Comparison of ENCODE assay signal across 9 cellular contexts in the genomic region with DNA sequence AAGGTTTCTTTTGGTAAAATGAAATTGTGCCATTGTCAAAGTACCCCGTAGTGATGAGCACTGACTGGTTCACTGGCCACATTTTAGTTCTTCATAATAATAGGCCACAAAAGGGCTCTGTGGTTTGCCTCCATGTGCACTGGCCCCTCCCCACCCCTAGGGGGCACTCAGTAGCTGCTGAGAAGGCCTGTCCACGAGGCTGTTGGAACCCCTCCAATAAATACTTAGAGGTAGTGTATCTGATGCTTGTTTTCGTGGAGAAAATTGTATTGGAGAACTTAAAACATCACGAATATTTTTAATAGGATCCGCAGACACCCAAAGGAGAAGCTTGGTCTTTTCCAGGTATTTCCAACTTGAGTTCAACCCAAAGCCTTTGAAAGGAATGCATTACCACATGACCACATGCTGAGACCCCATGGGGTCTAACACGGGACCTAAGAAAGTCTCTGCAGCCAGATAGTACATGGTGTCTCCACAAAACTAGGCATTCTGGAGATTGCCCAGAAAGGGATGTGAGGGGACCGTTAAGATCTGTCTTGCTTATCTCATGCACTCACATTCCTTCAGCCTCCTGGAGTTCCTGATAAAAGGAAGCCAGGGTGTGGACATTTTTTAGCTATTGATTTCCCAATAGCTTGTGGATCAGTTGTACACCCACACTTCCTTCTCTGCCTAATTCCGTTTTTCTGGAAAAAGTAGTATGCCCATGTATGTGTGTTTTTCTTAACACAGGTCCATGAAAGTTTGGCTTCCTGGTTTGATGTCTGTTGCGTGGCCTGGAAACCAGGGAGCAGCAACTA. TPM values are rescaled to one million over a fixed set of nuclear protein-coding genes. Genes with fewer than 3 reads are reported as not detected.
A peak's percentile ranks its signal among the peaks of the same experiment; 100 is the strongest.
DNase-seq lines count a peak whose midpoint lies in the region; ATAC-seq and TF ChIP-seq lines count a peak whose summit lies in the region.
"Had no signal": no experiment of that assay in that cellular context is flagged by ENCODE, and none has a peak within 500 bp of the region (broad histone marks: within the 10 kb centered on the region; RNA-seq: fewer than 3 reads in every experiment).

No MANE protein-coding gene starts in this region.

- no peak overlapping the region for H4K8ac ChIP-seq in neuronal stem cell (ENCODE audit: low read depth, low read length)

- H3K9ac ChIP-seq in neuronal stem cell (ENCODE audit: low read depth, low read length, poor library complexity), result no peak overlapping the region

- no peaks in the 10 kb centered on the region for H3K27me3 ChIP-seq in GM23338 (ENCODE audit: insufficient read depth)
- no peaks in the 10 kb centered on the region for H3K27me3 ChIP-seq in neuronal stem cell (ENCODE audit: control insufficient read depth in 3 of 3, insufficient read depth in 3 of 3, low read depth in 1 of 3, low read length in 3 of 3)

- H3K4me1 ChIP-seq in GM23338 (ENCODE audit: insufficient read depth) (peaks cover 4% of the 10 kb centered on the region; the same call in 1 of the 2 replicates), neuronal stem cell (ENCODE audit: control insufficient read depth in 2 of 2, insufficient read depth in 1 of 2, low read depth in 1 of 2, low read length in 2 of 2) (no peaks in the 10 kb centered on the region)

- no peak overlapping the region for H2AK5ac ChIP-seq in neuronal stem cell (ENCODE audit: low read depth, low read length)

- H3K27ac Mint-ChIP-seq in GM23338, result no peak overlapping the region
- H3K27ac Mint-ChIP-seq: dendritic cell treated with granulocyte-macrophage colony-stimulating factor and Interleukin-4, amounts not matched to agents 40 ng/mL and 50 ng/mL, for 4 days had no signal

- no peak overlapping the region for H2BK120ac ChIP-seq in neuronal stem cell (ENCODE audit: low read depth, low read length)

- DNase-seq in SIG-M5 treated with dmso at 0.1 percent for 504 hours (lab: John Stamatoyannopoulos, UW; ENCODE audit: unreplicated experiment), result peak; percentile 26
- DNase-seq in SIG-M5 (lab: John Stamatoyannopoulos, UW), result no peak
- peak; percentile 76 for DNase-seq in GM23338 (ENCODE audit: low spot score)
- DNase-seq in NCI-H1048 (lab: John Stamatoyannopoulos, UW), result peak; percentile 46
- DNase-seq in activated CD4-positive, alpha-beta T cell treated with anti-CD3 and anti-CD28 coated beads, Interleukin-2, amount 50 U/mL, for 48 hours, result peak; percentile 22 to 49
- peak; percentile 59 for DNase-seq in glomerular visceral epithelial cell (ENCODE audit: extremely low spot score)
- DNase-seq in skeletal muscle cell (ENCODE audit: low read depth), result peak; percentile 9
- DNase-seq in neuronal stem cell (ENCODE audit: low spot score), result no peak

- H2BK12ac ChIP-seq in neuronal stem cell (ENCODE audit: low read length), result no peak overlapping the region

- no peak overlapping the region for H3K4me3 Mint-ChIP-seq in GM23338
- H3K4me3 Mint-ChIP-seq: dendritic cell treated with granulocyte-macrophage colony-stimulating factor and Interleukin-4, amounts not matched to agents 40 ng/mL and 50 ng/mL, for 4 days had no signal

- peaks cover 9% of the 10 kb centered on the region; the same call in 2 of the 3 replicates for H3K9me3 Mint-ChIP-seq in GM23338

- peaks cover 0 to 7% of the 10 kb centered on the region in 2 donors for H3K9me3 ChIP-seq in neuronal stem cell (replicated peaks in 1 of 2; ENCODE audit: control insufficient read depth in 2 of 2, insufficient read depth in 1 of 2, low read depth in 1 of 2, low read length in 2 of 2)

- H3K4me1 Mint-ChIP-seq in GM23338, result peaks cover 6% of the 10 kb centered on the region; the same call in 2 of the 3 replicates

- no peak overlapping the region for H2BK5ac ChIP-seq in neuronal stem cell (ENCODE audit: low read length)

- no peak overlapping the region for H3K23ac ChIP-seq in neuronal stem cell (ENCODE audit: low read depth, low read length, poor library complexity)

- H3K9me2 ChIP-seq in GM23338 (ENCODE audit: insufficient read depth), result no peaks in the 10 kb centered on the region

- TF ChIP-seq CTCF in GM23338 (conservative IDR thresholded peaks at IDR 0.05; ENCODE audit: low read depth in 2 of 2), result peak; percentile 92 to 100

- H3K79me2 ChIP-seq in GM23338 (replicated peaks; ENCODE audit: insufficient read depth), result no peaks in the 10 kb centered on the region

- peak; percentile 95 for ATAC-seq in GM23338

- H3F3A ChIP-seq in GM23338 (replicated peaks; ENCODE audit: low read depth), result no peaks in the 10 kb centered on the region

- H2AFZ ChIP-seq in GM23338 (no peak overlapping the region), neuronal stem cell (ENCODE audit: low read length) (no peak overlapping the region)

- no peaks in the 10 kb centered on the region for H3K27me3 Mint-ChIP-seq in GM23338 (ENCODE audit: insufficient read depth, low read depth, poor library complexity)
- H3K27me3 Mint-ChIP-seq: dendritic cell treated with granulocyte-macrophage colony-stimulating factor and Interleukin-4, amounts not matched to agents 40 ng/mL and 50 ng/mL, for 4 days had no signal

- peaks cover 25% of the 10 kb centered on the region for H3K36me3 Mint-ChIP-seq in GM23338 (ENCODE audit: low read depth)

- no peak overlapping the region for H3K4me2 ChIP-seq in GM23338
- no peak overlapping the region for H3K4me2 ChIP-seq in neuronal stem cell (ENCODE audit: insufficient read depth, low read length, poor library complexity, severe bottlenecking)

- H4K20me1 ChIP-seq in GM23338 (replicated peaks; ENCODE audit: insufficient read depth), result no peaks in the 10 kb centered on the region

- H3K27ac ChIP-seq in GM23338 (ENCODE audit: low read depth) (no peak overlapping the region), neuronal stem cell (replicated peaks; ENCODE audit: low read length) (no peak overlapping the region)

- no peaks in the 10 kb centered on the region for H3K79me1 ChIP-seq in neuronal stem cell (ENCODE audit: low read depth, low read length)

- H3K18ac ChIP-seq in neuronal stem cell (ENCODE audit: low read length), result no peak overlapping the region

- H3K36me3 ChIP-seq in GM23338 (ENCODE audit: insufficient read depth) (no peaks in the 10 kb centered on the region), neuronal stem cell (replicated peaks in 1 of 2; ENCODE audit: control insufficient read depth in 2 of 2, insufficient read depth in 2 of 2, low read length in 2 of 2) (peaks cover 4 to 9% of the 10 kb centered on the region in 2 donors)

- H3K14ac ChIP-seq in neuronal stem cell (ENCODE audit: low read length), result no peak overlapping the region

- no peak overlapping the region for H3K4me3 ChIP-seq in GM23338
- H3K4me3 ChIP-seq in skeletal muscle cell (ENCODE audit: low read depth, low read length), result no peak overlapping the region
- no peak overlapping the region for H3K4me3 ChIP-seq in neuronal stem cell (ENCODE audit: low read length in 2 of 2)

- H3K4ac ChIP-seq in neuronal stem cell (ENCODE audit: low read length), result no peak overlapping the region

- no peak overlapping the region for H4K91ac ChIP-seq in neuronal stem cell (ENCODE audit: low read depth, low read length, poor library complexity)

- H2BK15ac ChIP-seq in neuronal stem cell (ENCODE audit: low read length), result no peak overlapping the region

- no CpG with 5 or more reads among the region's 9 CpGs for WGBS in neuronal stem cell (ENCODE audit: extremely low coverage in 2 of 2, insufficient read length in 2 of 2, insufficient replicate concordance in 1 of 2), 2 donors

TF ChIP-seq in GM23338, 12 proteins besides CTCF, POLR2A, EP300 and RAD21 (continues in another document):
- TF ChIP-seq EZH2phosphoT487 (IDR thresholded peaks at IDR 0.05; ENCODE audit: unreplicated experiment), result no peak
- no peak for TF ChIP-seq ZNF331 (CRISPR knock-in tag; IDR thresholded peaks at IDR 0.05; ENCODE audit: low read depth)
- TF ChIP-seq ZNF114 (CRISPR knock-in tag; IDR thresholded peaks at IDR 0.05), result no peak

RNA-seq across cellular contexts. Expression of gene NOSTRIN, which starts 28.5 kb away (rescaled TPM):
- not detected in 2 replicates for total RNA-seq in GM23338 (2014; rRNA removed; shearing (Covaris generic))
- 0.92 and 1.8 TPM in 2 replicates for polyA plus RNA-seq in GM23338 (2016; fragmentation: Nextera tagmentation; extraction: Ambion mirVana)
- not detected for polyA plus RNA-seq in neuronal stem cell (2013, experiment 1 of 2)
- polyA plus RNA-seq in neuronal stem cell (2013, experiment 2 of 2), result not detected

Comparison
In these comparisons a context has a peak if more than half of its experiments do, and no peak if none do; other contexts are left out.
1. DNase-seq: peak in SIG-M5 treated with dmso at 0.1 percent for 504 hours (single experiment), GM23338 (single experiment), NCI-H1048 (single experiment), activated CD4-positive, alpha-beta T cell treated with anti-CD3 and anti-CD28 coated beads, Interleukin-2, amount 50 U/mL, for 48 hours (2 of 2), glomerular visceral epithelial cell (single experiment) and skeletal muscle cell (single experiment); none in SIG-M5 (single experiment) and neuronal stem cell (single experiment).